ENCODE assay signal across 13 cellular contexts in genomic region chr3:191119415-191120295, GRCh38.
DNase-seq lines count a peak whose midpoint lies in the region; ATAC-seq, FAIRE-seq and TF ChIP-seq lines count a peak whose summit lies in the region.
"Had no signal": no experiment of that assay in that cellular context is flagged by ENCODE, and none has a peak within 500 bp of the region (broad histone marks: within the 10 kb centered on the region; RNA-seq: fewer than 3 reads in every experiment).

No MANE protein-coding gene starts in this region.

- H3K36me3 ChIP-seq in pancreas, result no peaks in the 10 kb centered on the region

- in situ Hi-C loops in GM13976 (cut with MboI; ENCODE audit: low sequenced_read_pairs, unreplicated experiment), result no loop called here

- H3K9me3 ChIP-seq in pancreas, result no peaks in the 10 kb centered on the region

- H3K27me3 ChIP-seq in pancreas, result no peaks in the 10 kb centered on the region

- no peak for FAIRE-seq in pancreas (lab: Jason Lieb, UNC)

- WGBS in pancreas, 2 donors, result 47 to 64% methylated on average over 3 of the region's 3 CpGs

- H3K4me3 ChIP-seq in pancreas, result no peak overlapping the region

- TF ChIP-seq CTCF in GM13976 (IDR thresholded peaks at IDR 0.05; ENCODE audit: borderline replicate concordance, control extremely low read depth, extremely low read depth, insufficient read depth, missing control alignments), result no peak
- no peak for TF ChIP-seq CTCF in pancreas (IDR thresholded peaks at IDR 0.05)

- intact Hi-C loops in pancreas (cut with DNase I), result no loop called here

- no peak overlapping the region for H3K27ac ChIP-seq in pancreas

- no peaks in the 10 kb centered on the region for H3K4me1 ChIP-seq in pancreas

- no peak for DNase-seq in stimulated activated CD4-positive, alpha-beta T cell treated with anti-CD3 and anti-CD28 coated beads, Interleukin-4, amount 100 ng/mL, for 1 hour
- DNase-seq in NCI-H69 (lab: John Stamatoyannopoulos, UW) (no peak), GM13976 (ENCODE audit: low spot score) (no peak), pancreas (no peak)
- DNase-seq: activated B cell treated with CpG ODN at 0.5 μM for 24 hours; activated naive CD8-positive, alpha-beta T cell treated with anti-CD3 and anti-CD28 coated beads, Interleukin-2, amount 50 U/mL, for 24 hours; activated T-cell treated with anti-CD3 and anti-CD28 coated beads for 4 hours; left colon; naive thymus-derived CD4-positive, alpha-beta T cell; substantia nigra had no signal

- ATAC-seq in GM19351 (IDR thresholded peaks at IDR 0.05; ENCODE audit: unreplicated experiment) (peak; percentile 71), HG02623 (IDR thresholded peaks at IDR 0.05; ENCODE audit: unreplicated experiment) (peak; percentile 69), HG03342 (IDR thresholded peaks at IDR 0.05; ENCODE audit: unreplicated experiment) (peak; percentile 63), pancreas (no peak)
- ATAC-seq: activated naive CD8-positive, alpha-beta T cell treated with anti-CD3 and anti-CD28 coated beads, Interleukin-2, amount 50 U/mL, for 24 hours; left colon; naive thymus-derived CD4-positive, alpha-beta T cell had no signal

Comparison
In these comparisons a context has a peak if more than half of its experiments do, and no peak if none do; other contexts are left out.
1. ATAC-seq: peak in GM19351 (single experiment), HG02623 (single experiment) and HG03342 (single experiment); none in pancreas (0 of 4).